In genomic region chr3:108036984-108037741, GRCh38 we compare ENCODE assay signal across 1 cellular context.
TF ChIP-seq lines count a peak whose summit lies in the region.

No MANE protein-coding gene starts in this region.

TF ChIP-seq in WTC11, 78 proteins besides CTCF, POLR2A, EP300 and RAD21 (continued from another document):
- no peak for TF ChIP-seq ZNF425 (CRISPR knock-in tag; conservative IDR thresholded peaks at IDR 0.05)
- TF ChIP-seq IRF2 (CRISPR knock-in tag; IDR thresholded peaks at IDR 0.05; ENCODE audit: borderline replicate concordance, low read depth), result no peak
- TF ChIP-seq ZNF671 (CRISPR knock-in tag; IDR thresholded peaks at IDR 0.05), result no peak
- TF ChIP-seq TP53 (CRISPR knock-in tag; IDR thresholded peaks at IDR 0.05), result no peak
- TF ChIP-seq MAX (CRISPR knock-in tag; IDR thresholded peaks at IDR 0.05), result no peak
- TF ChIP-seq ZNF121 (CRISPR knock-in tag; IDR thresholded peaks at IDR 0.05), result no peak
